30 cellular contexts compared by ENCODE assay signal in genomic region chr15:95897651-95898050, GRCh38.
"Had no signal": no experiment of that assay in that cellular context is flagged by ENCODE, and none has a peak within 500 bp of the region (broad histone marks: within the 10 kb centered on the region; RNA-seq: fewer than 3 reads in every experiment).

No MANE protein-coding gene starts in this region.

- H3K9me3 Mint-ChIP-seq: activated CD4-positive, alpha-beta memory T cell treated with anti-CD3 and anti-CD28 coated beads for 36 hours; activated CD4-positive, alpha-beta T cell treated with anti-CD3 and anti-CD28 coated beads, Interleukin-2, amount 10 ng/mL, durations not matched to agents 24 days and 14 days; activated naive CD4-positive, alpha-beta T cell treated with anti-CD3 and anti-CD28 coated beads for 36 hours; activated naive CD4-positive, alpha-beta T cell treated with anti-CD3 and anti-CD28 coated beads, Interleukin-2, amount 50 U/mL, for 24 hours; activated naive CD8-positive, alpha-beta T cell treated with anti-CD3 and anti-CD28 coated beads for 36 hours; activated naive CD8-positive, alpha-beta T cell treated with anti-CD3 and anti-CD28 coated beads, Interleukin-2, amount 50 U/mL, for 24 hours; activated T-helper 1 cell treated with anti-CD3 and anti-CD28 coated beads, Interleukin-12 subunit alpha, Interleukin-12 subunit beta, Interleukin-2, Interleukin-4 antibody, amounts not matched to agents 30 ng/mL and 10 ng/mL and 1 ng/mL, durations not matched to agents 14 hours and 24 hours and 36 hours; activated T-helper 2 cell treated with anti-CD3 and anti-CD28 coated beads, Interferon-gamma antibody, Interleukin-2, Interleukin-4, amounts not matched to agents 10 μg/mL and 5 μg/mL and 100 μg/mL, durations not matched to agents 14 hours and 24 hours and 36 hours; brain; central memory CD8-positive, alpha-beta T cell; dendritic cell treated with granulocyte-macrophage colony-stimulating factor and Interleukin-4, amounts not matched to agents 40 ng/mL and 50 ng/mL, for 4 days; endodermal cell had no signal

- H3K4me3 Mint-ChIP-seq: activated CD4-positive, alpha-beta memory T cell treated with anti-CD3 and anti-CD28 coated beads for 36 hours; activated CD4-positive, alpha-beta T cell treated with anti-CD3 and anti-CD28 coated beads for 36 hours; activated CD4-positive, alpha-beta T cell treated with anti-CD3 and anti-CD28 coated beads, Interleukin-2, amount 10 ng/mL, durations not matched to agents 24 days and 14 days; activated CD8-positive, alpha-beta memory T cell treated with anti-CD3 and anti-CD28 coated beads, Interleukin-2, amount 10 ng/mL, durations not matched to agents 7 days and 5 days; activated CD8-positive, alpha-beta T cell treated with anti-CD3 and anti-CD28 coated beads, Interleukin-2, amount 10 ng/mL, durations not matched to agents 7 days and 5 days; activated naive CD4-positive, alpha-beta T cell treated with anti-CD3 and anti-CD28 coated beads for 36 hours; activated naive CD4-positive, alpha-beta T cell treated with anti-CD3 and anti-CD28 coated beads, Interleukin-2, amount 50 U/mL, for 24 hours; activated naive CD8-positive, alpha-beta T cell treated with anti-CD3 and anti-CD28 coated beads for 36 hours; activated naive CD8-positive, alpha-beta T cell treated with anti-CD3 and anti-CD28 coated beads, Interleukin-2, amount 50 U/mL, for 24 hours; activated T-helper 1 cell treated with anti-CD3 and anti-CD28 coated beads, Interleukin-12 subunit alpha, Interleukin-12 subunit beta, Interleukin-2, Interleukin-4 antibody, amounts not matched to agents 30 ng/mL and 10 ng/mL and 1 ng/mL, durations not matched to agents 14 hours and 24 hours and 36 hours; brain; central memory CD8-positive, alpha-beta T cell; dendritic cell treated with granulocyte-macrophage colony-stimulating factor and Interleukin-4, amounts not matched to agents 40 ng/mL and 50 ng/mL, for 4 days; endodermal cell had no signal

- H3K27ac Mint-ChIP-seq: activated CD4-positive, alpha-beta memory T cell treated with anti-CD3 and anti-CD28 coated beads for 36 hours; activated CD4-positive, alpha-beta T cell treated with anti-CD3 and anti-CD28 coated beads for 36 hours; activated CD4-positive, alpha-beta T cell treated with anti-CD3 and anti-CD28 coated beads, Interleukin-2, amount 10 ng/mL, durations not matched to agents 24 days and 14 days; activated CD8-positive, alpha-beta memory T cell treated with anti-CD3 and anti-CD28 coated beads, Interleukin-2, amount 10 ng/mL, durations not matched to agents 7 days and 5 days; activated CD8-positive, alpha-beta T cell treated with anti-CD3 and anti-CD28 coated beads, Interleukin-2, amount 10 ng/mL, durations not matched to agents 7 days and 5 days; activated naive CD4-positive, alpha-beta T cell treated with anti-CD3 and anti-CD28 coated beads for 36 hours; activated naive CD4-positive, alpha-beta T cell treated with anti-CD3 and anti-CD28 coated beads, Interleukin-2, amount 50 U/mL, for 24 hours; activated naive CD8-positive, alpha-beta T cell treated with anti-CD3 and anti-CD28 coated beads for 36 hours; activated naive CD8-positive, alpha-beta T cell treated with anti-CD3 and anti-CD28 coated beads, Interleukin-2, amount 50 U/mL, for 24 hours; activated T-helper 1 cell treated with anti-CD3 and anti-CD28 coated beads, Interleukin-12 subunit alpha, Interleukin-12 subunit beta, Interleukin-2, Interleukin-4 antibody, amounts not matched to agents 30 ng/mL and 10 ng/mL and 1 ng/mL, durations not matched to agents 14 hours and 24 hours and 36 hours; activated T-helper 2 cell treated with anti-CD3 and anti-CD28 coated beads, Interferon-gamma antibody, Interleukin-2, Interleukin-4, amounts not matched to agents 10 μg/mL and 5 μg/mL and 100 μg/mL, durations not matched to agents 14 hours and 24 hours and 36 hours; brain; dendritic cell treated with granulocyte-macrophage colony-stimulating factor and Interleukin-4, amounts not matched to agents 40 ng/mL and 50 ng/mL, for 4 days; endodermal cell had no signal

- ATAC-seq: activated CD4-positive, alpha-beta T cell treated with anti-CD3 and anti-CD28 coated beads for 36 hours; activated CD8-positive, alpha-beta memory T cell treated with anti-CD3 and anti-CD28 coated beads, Interleukin-2, amount 10 ng/mL, durations not matched to agents 7 days and 5 days; activated CD8-positive, alpha-beta T cell treated with anti-CD3 and anti-CD28 coated beads, Interleukin-2, amount 10 ng/mL, durations not matched to agents 7 days and 5 days; activated naive CD8-positive, alpha-beta T cell treated with anti-CD3 and anti-CD28 coated beads, Interleukin-2, amount 50 U/mL, for 24 hours; esophagus mucosa had no signal

- H3K36me3 ChIP-seq: adrenal gland, breast epithelium had no signal

- H3K4me3 ChIP-seq: adrenal gland, breast epithelium, coronary artery, dorsolateral prefrontal cortex had no signal

- H3K9me3 ChIP-seq: adrenal gland, breast epithelium had no signal

- H3K36me3 Mint-ChIP-seq: activated CD4-positive, alpha-beta memory T cell treated with anti-CD3 and anti-CD28 coated beads for 36 hours; activated CD8-positive, alpha-beta memory T cell treated with anti-CD3 and anti-CD28 coated beads, Interleukin-2, amount 10 ng/mL, durations not matched to agents 7 days and 5 days; activated naive CD4-positive, alpha-beta T cell treated with anti-CD3 and anti-CD28 coated beads, Interleukin-2, amount 50 U/mL, for 24 hours; activated naive CD8-positive, alpha-beta T cell treated with anti-CD3 and anti-CD28 coated beads for 36 hours; brain had no signal

- H3K27me3 ChIP-seq: adrenal gland, breast epithelium had no signal

- H3K4me1 ChIP-seq: adrenal gland, breast epithelium had no signal

- H3K27me3 Mint-ChIP-seq: activated CD4-positive, alpha-beta memory T cell treated with anti-CD3 and anti-CD28 coated beads for 36 hours; activated CD4-positive, alpha-beta T cell treated with anti-CD3 and anti-CD28 coated beads for 36 hours; activated naive CD4-positive, alpha-beta T cell treated with anti-CD3 and anti-CD28 coated beads, Interleukin-2, amount 50 U/mL, for 24 hours; central memory CD8-positive, alpha-beta T cell; dendritic cell treated with granulocyte-macrophage colony-stimulating factor and Interleukin-4, amounts not matched to agents 40 ng/mL and 50 ng/mL, for 4 days had no signal

- DNase-seq: activated CD4-positive, alpha-beta memory T cell treated with anti-CD3 and anti-CD28 coated beads for 36 hours; activated CD4-positive, alpha-beta T cell treated with anti-CD3 and anti-CD28 coated beads for 36 hours; activated CD4-positive, alpha-beta T cell treated with anti-CD3 and anti-CD28 coated beads, Interleukin-2, amount 10 ng/mL, durations not matched to agents 24 days and 14 days; activated CD4-positive, CD25-positive, alpha-beta regulatory T cell; activated CD4-positive, CD25-positive, alpha-beta regulatory T cell treated with anti-CD3 and anti-CD28 coated beads, Interleukin-2, amount 50 U/mL, for 72 hours; activated CD8-positive, alpha-beta memory T cell treated with anti-CD3 and anti-CD28 coated beads, Interleukin-2, amount 10 ng/mL, durations not matched to agents 7 days and 5 days; activated CD8-positive, alpha-beta memory T cell treated with anti-CD3 and anti-CD28 coated beads, Interleukin-2, amount 50 U/mL, for 4 hours; activated CD8-positive, alpha-beta T cell treated with anti-CD3 and anti-CD28 coated beads, Interleukin-2, amount 10 ng/mL, durations not matched to agents 7 days and 5 days; activated effector memory CD4-positive, alpha-beta T cell treated with anti-CD3 and anti-CD28 coated beads, Interleukin-2, amount 50 U/mL, for 16 hours; activated naive CD4-positive, alpha-beta T cell treated with anti-CD3 and anti-CD28 coated beads for 36 hours; activated naive CD8-positive, alpha-beta T cell treated with anti-CD3 and anti-CD28 coated beads for 36 hours; activated naive CD8-positive, alpha-beta T cell treated with anti-CD3 and anti-CD28 coated beads, Interleukin-2, amount 50 U/mL, for 24 hours; activated T-cell treated with anti-CD3 and anti-CD28 coated beads, Interleukin-2, amount 50 U/mL, for 1 hour; activated T-cell treated with anti-CD3 and anti-CD28 coated beads, Interleukin-2, amount 50 U/mL, for 48 hours; adrenal gland; dorsolateral prefrontal cortex; effector memory CD4-positive, alpha-beta T cell; endodermal cell; foreskin fibroblast; head of caudate nucleus; T-helper 2 cell had no signal

- H3K4me1 Mint-ChIP-seq: activated CD4-positive, alpha-beta T cell treated with anti-CD3 and anti-CD28 coated beads for 36 hours; activated CD4-positive, alpha-beta T cell treated with anti-CD3 and anti-CD28 coated beads, Interleukin-2, amount 10 ng/mL, durations not matched to agents 24 days and 14 days; activated CD8-positive, alpha-beta memory T cell treated with anti-CD3 and anti-CD28 coated beads, Interleukin-2, amount 10 ng/mL, durations not matched to agents 7 days and 5 days; activated naive CD4-positive, alpha-beta T cell treated with anti-CD3 and anti-CD28 coated beads, Interleukin-2, amount 50 U/mL, for 24 hours; activated naive CD8-positive, alpha-beta T cell treated with anti-CD3 and anti-CD28 coated beads for 36 hours; activated naive CD8-positive, alpha-beta T cell treated with anti-CD3 and anti-CD28 coated beads, Interleukin-2, amount 50 U/mL, for 24 hours; central memory CD8-positive, alpha-beta T cell had no signal
